ENCODE assay signal across 1 cellular context in genomic region chr14:96215845-96216244, GRCh38.
TF ChIP-seq lines count a peak whose summit lies in the region.

No MANE protein-coding gene starts in this region.

TF ChIP-seq in SK-N-SH, 30 proteins besides CTCF, POLR2A, EP300 and RAD21:
- TF ChIP-seq ZBTB33 (IDR thresholded peaks at IDR 0.05; ENCODE audit: borderline replicate concordance, low read depth) (no peak), FOSL2 (IDR thresholded peaks at IDR 0.05; ENCODE audit: borderline replicate concordance, low read depth) (no peak), NFIC (IDR thresholded peaks at IDR 0.05; ENCODE audit: borderline replicate concordance) (no peak)
